ENCODE assay signal across 12 cellular contexts in genomic region chr6:75217203-75217602, GRCh38. TPM values are rescaled to one million over a fixed set of nuclear protein-coding genes. Genes with fewer than 3 reads are reported as not detected.
DNase-seq lines count a peak whose midpoint lies in the region; ATAC-seq and TF ChIP-seq lines count a peak whose summit lies in the region.
"Had no signal": no experiment of that assay in that cellular context is flagged by ENCODE, and none has a peak within 500 bp of the region (broad histone marks: within the 10 kb centered on the region; RNA-seq: fewer than 3 reads in every experiment).

No MANE protein-coding gene starts in this region.

- H3K36me3 ChIP-seq in prostate gland = no peaks in the 10 kb centered on the region

- H3K27ac ChIP-seq in prostate gland = no peak overlapping the region
- H3K27ac ChIP-seq: 22Rv1 had no signal

- H3K4me1 Mint-ChIP-seq in activated CD4-positive, alpha-beta T cell treated with anti-CD3 and anti-CD28 coated beads for 36 hours = peaks cover 7% of the 10 kb centered on the region
- peaks cover 12% of the 10 kb centered on the region for H3K4me1 Mint-ChIP-seq in activated T-helper 2 cell treated with anti-CD3 and anti-CD28 coated beads, Interferon-gamma antibody, Interleukin-2, Interleukin-4, amounts not matched to agents 10 μg/mL and 5 μg/mL and 100 μg/mL, durations not matched to agents 14 hours and 24 hours and 36 hours (ENCODE audit: low read depth)
- no peaks in the 10 kb centered on the region for H3K4me1 Mint-ChIP-seq in stimulated activated effector memory CD8-positive, alpha-beta T cell treated with anti-CD3 and anti-CD28 coated beads, Interleukin-12 subunit alpha, Interleukin-12 subunit beta, amount 100 ng/mL, for 72 hours

- no peak for DNase-seq in activated CD4-positive, alpha-beta T cell treated with anti-CD3 and anti-CD28 coated beads for 36 hours
- no peak for DNase-seq in activated CD4-positive, alpha-beta T cell treated with anti-CD3 and anti-CD28 coated beads for 1 hour
- no peak for DNase-seq in activated T-helper 2 cell treated with anti-CD3 and anti-CD28 coated beads, Interferon-gamma antibody, Interleukin-2, Interleukin-4, amounts not matched to agents 10 μg/mL and 5 μg/mL and 100 μg/mL, durations not matched to agents 14 hours and 24 hours and 36 hours (ENCODE audit: low spot score)
- DNase-seq in left ventricle myocardium superior (no peak), prostate gland (ENCODE audit: low spot score) (no peak)
- DNase-seq in stimulated activated effector memory CD8-positive, alpha-beta T cell treated with anti-CD3 and anti-CD28 coated beads, Interleukin-12 subunit alpha, Interleukin-12 subunit beta, amount 100 ng/mL, for 72 hours (ENCODE audit: low spot score in 2 of 2) = no peak
- no peak for DNase-seq in activated CD8-positive, alpha-beta memory T cell treated with anti-CD3 and anti-CD28 coated beads, Interleukin-2, amount 50 U/mL, for 48 hours
- DNase-seq: activated naive CD4-positive, alpha-beta T cell treated with anti-CD3 and anti-CD28 coated beads for 36 hours; NCI-H1930; stimulated activated CD4-positive, alpha-beta T cell treated with anti-CD3 and anti-CD28 coated beads, Interleukin-2, amount 100 ng/mL, for 48 hours had no signal

- 21% methylated on average over 4 of the region's 4 CpGs for WGBS in prostate gland

- TF ChIP-seq CTCF in prostate gland (IDR thresholded peaks at IDR 0.05) = no peak

- H3K36me3 Mint-ChIP-seq in activated CD4-positive, alpha-beta T cell treated with anti-CD3 and anti-CD28 coated beads for 36 hours (ENCODE audit: low read depth) = no peaks in the 10 kb centered on the region
- H3K36me3 Mint-ChIP-seq in activated T-helper 2 cell treated with anti-CD3 and anti-CD28 coated beads, Interferon-gamma antibody, Interleukin-2, Interleukin-4, amounts not matched to agents 10 μg/mL and 5 μg/mL and 100 μg/mL, durations not matched to agents 14 hours and 24 hours and 36 hours (ENCODE audit: low read depth) = no peaks in the 10 kb centered on the region
- no peaks in the 10 kb centered on the region for H3K36me3 Mint-ChIP-seq in stimulated activated effector memory CD8-positive, alpha-beta T cell treated with anti-CD3 and anti-CD28 coated beads, Interleukin-12 subunit alpha, Interleukin-12 subunit beta, amount 100 ng/mL, for 72 hours

- H3K4me3 Mint-ChIP-seq in activated CD4-positive, alpha-beta T cell treated with anti-CD3 and anti-CD28 coated beads for 36 hours = no peak overlapping the region
- no peak overlapping the region for H3K4me3 Mint-ChIP-seq in activated T-helper 2 cell treated with anti-CD3 and anti-CD28 coated beads, Interferon-gamma antibody, Interleukin-2, Interleukin-4, amounts not matched to agents 10 μg/mL and 5 μg/mL and 100 μg/mL, durations not matched to agents 14 hours and 24 hours and 36 hours (ENCODE audit: low read depth)
- H3K4me3 Mint-ChIP-seq in stimulated activated effector memory CD8-positive, alpha-beta T cell treated with anti-CD3 and anti-CD28 coated beads, Interleukin-12 subunit alpha, Interleukin-12 subunit beta, amount 100 ng/mL, for 72 hours = no peak overlapping the region
- H3K4me3 Mint-ChIP-seq: activated naive CD4-positive, alpha-beta T cell treated with anti-CD3 and anti-CD28 coated beads for 36 hours had no signal

- no peak overlapping the region for H3K4me3 ChIP-seq in prostate gland

- intact Hi-C loops in activated CD4-positive, alpha-beta T cell treated with anti-CD3 and anti-CD28 coated beads for 36 hours (cut with DNase I, micrococcal nuclease) = no loop called here
- intact Hi-C loops in activated T-helper 2 cell treated with anti-CD3 and anti-CD28 coated beads, Interferon-gamma antibody, Interleukin-2, Interleukin-4, amounts not matched to agents 10 μg/mL and 5 μg/mL and 100 μg/mL, durations not matched to agents 14 hours and 24 hours and 36 hours (cut with micrococcal nuclease) = no loop called here
- intact Hi-C loops in left ventricle myocardium superior (cut with micrococcal nuclease) (no loop called here), prostate gland (cut with DNase I) (loop anchor here (5.0 kb wide), 1 partner anchor 1480 kb away; no protein-coding TSS in a partner anchor)

- H3K9me3 Mint-ChIP-seq in activated CD4-positive, alpha-beta T cell treated with anti-CD3 and anti-CD28 coated beads for 36 hours (ENCODE audit: low read depth) = no peaks in the 10 kb centered on the region
- H3K9me3 Mint-ChIP-seq in activated T-helper 2 cell treated with anti-CD3 and anti-CD28 coated beads, Interferon-gamma antibody, Interleukin-2, Interleukin-4, amounts not matched to agents 10 μg/mL and 5 μg/mL and 100 μg/mL, durations not matched to agents 14 hours and 24 hours and 36 hours = no peaks in the 10 kb centered on the region
- H3K9me3 Mint-ChIP-seq in stimulated activated effector memory CD8-positive, alpha-beta T cell treated with anti-CD3 and anti-CD28 coated beads, Interleukin-12 subunit alpha, Interleukin-12 subunit beta, amount 100 ng/mL, for 72 hours = no peaks in the 10 kb centered on the region
- H3K9me3 Mint-ChIP-seq: activated naive CD4-positive, alpha-beta T cell treated with anti-CD3 and anti-CD28 coated beads for 36 hours had no signal

- no peak overlapping the region for H3K27ac Mint-ChIP-seq in activated CD4-positive, alpha-beta T cell treated with anti-CD3 and anti-CD28 coated beads for 36 hours
- H3K27ac Mint-ChIP-seq in activated T-helper 2 cell treated with anti-CD3 and anti-CD28 coated beads, Interferon-gamma antibody, Interleukin-2, Interleukin-4, amounts not matched to agents 10 μg/mL and 5 μg/mL and 100 μg/mL, durations not matched to agents 14 hours and 24 hours and 36 hours = peak overlapping the region; percentile 74
- H3K27ac Mint-ChIP-seq in stimulated activated effector memory CD8-positive, alpha-beta T cell treated with anti-CD3 and anti-CD28 coated beads, Interleukin-12 subunit alpha, Interleukin-12 subunit beta, amount 100 ng/mL, for 72 hours = no peak overlapping the region
- H3K27ac Mint-ChIP-seq: activated naive CD4-positive, alpha-beta T cell treated with anti-CD3 and anti-CD28 coated beads for 36 hours had no signal

- H3K9me3 ChIP-seq in prostate gland = no peaks in the 10 kb centered on the region

- no peak for TF ChIP-seq POLR2A in prostate gland (IDR thresholded peaks at IDR 0.05)

- CTCF ChIA-PET in activated CD4-positive, alpha-beta T cell treated with anti-CD3 and anti-CD28 coated beads for 36 hours (lab: Charles Lee) = interaction anchor here (0.6 to 1.5 kb wide), 4 partner anchors 9 to 345 kb away, joined by 3 to 5 read pairs (median 3); no protein-coding TSS in a partner anchor

- H3K4me1 ChIP-seq in prostate gland (replicated peaks) = no peaks in the 10 kb centered on the region

- ATAC-seq in activated CD4-positive, alpha-beta T cell treated with anti-CD3 and anti-CD28 coated beads for 36 hours = peak; percentile 63
- ATAC-seq in left ventricle myocardium superior (peak; percentile 81), GM19328 (IDR thresholded peaks at IDR 0.05; ENCODE audit: unreplicated experiment) (no peak)
- ATAC-seq in stimulated activated effector memory CD8-positive, alpha-beta T cell treated with anti-CD3 and anti-CD28 coated beads, Interleukin-12 subunit alpha, Interleukin-12 subunit beta, amount 100 ng/mL, for 72 hours = peak; percentile 66

- H3K27me3 Mint-ChIP-seq in activated CD4-positive, alpha-beta T cell treated with anti-CD3 and anti-CD28 coated beads for 36 hours = peaks cover 27% of the 10 kb centered on the region
- peaks cover 13% of the 10 kb centered on the region for H3K27me3 Mint-ChIP-seq in activated T-helper 2 cell treated with anti-CD3 and anti-CD28 coated beads, Interferon-gamma antibody, Interleukin-2, Interleukin-4, amounts not matched to agents 10 μg/mL and 5 μg/mL and 100 μg/mL, durations not matched to agents 14 hours and 24 hours and 36 hours (ENCODE audit: low read depth)

- no peaks in the 10 kb centered on the region for H3K27me3 ChIP-seq in prostate gland (replicated peaks; ENCODE audit: insufficient read depth)

- POLR2A ChIA-PET in activated CD4-positive, alpha-beta T cell treated with anti-CD3 and anti-CD28 coated beads for 36 hours (lab: Charles Lee) = no interaction called here

RNA-seq across cellular contexts. Expression of gene COL12A1, which starts 11.3 kb away (rescaled TPM):
- under 1 TPM; 0.02 TPM for total RNA-seq in activated CD4-positive, alpha-beta T cell treated with anti-CD3 and anti-CD28 coated beads for 36 hours
- 0.07 TPM in 1 of 2 replicates, not detected in the other for total RNA-seq in activated T-helper 2 cell treated with anti-CD3 and anti-CD28 coated beads, Interferon-gamma antibody, Interleukin-2, Interleukin-4, amounts not matched to agents 10 μg/mL and 5 μg/mL and 100 μg/mL, durations not matched to agents 14 hours and 24 hours and 36 hours
- total RNA-seq in left ventricle myocardium superior = 9.5 TPM
- total RNA-seq in prostate gland = 10 to 100 TPM in 1 of 2 donors, 1 to 10 TPM in 1; 8.6 to 40.6 TPM

RNA-seq across cellular contexts. Expression of gene COX7A2, which starts 26.4 kb away (rescaled TPM):
- total RNA-seq in activated CD4-positive, alpha-beta T cell treated with anti-CD3 and anti-CD28 coated beads for 36 hours = 100 to 1,000 TPM; 468 to 520 TPM
- total RNA-seq in activated T-helper 2 cell treated with anti-CD3 and anti-CD28 coated beads, Interferon-gamma antibody, Interleukin-2, Interleukin-4, amounts not matched to agents 10 μg/mL and 5 μg/mL and 100 μg/mL, durations not matched to agents 14 hours and 24 hours and 36 hours = 529 and 542 TPM in 2 replicates
- 911 TPM for total RNA-seq in left ventricle myocardium superior
- total RNA-seq in prostate gland = 100 to 1,000 TPM; 136 to 724 TPM
